ENCODE assay signal across 1 cellular context in the genomic region with DNA sequence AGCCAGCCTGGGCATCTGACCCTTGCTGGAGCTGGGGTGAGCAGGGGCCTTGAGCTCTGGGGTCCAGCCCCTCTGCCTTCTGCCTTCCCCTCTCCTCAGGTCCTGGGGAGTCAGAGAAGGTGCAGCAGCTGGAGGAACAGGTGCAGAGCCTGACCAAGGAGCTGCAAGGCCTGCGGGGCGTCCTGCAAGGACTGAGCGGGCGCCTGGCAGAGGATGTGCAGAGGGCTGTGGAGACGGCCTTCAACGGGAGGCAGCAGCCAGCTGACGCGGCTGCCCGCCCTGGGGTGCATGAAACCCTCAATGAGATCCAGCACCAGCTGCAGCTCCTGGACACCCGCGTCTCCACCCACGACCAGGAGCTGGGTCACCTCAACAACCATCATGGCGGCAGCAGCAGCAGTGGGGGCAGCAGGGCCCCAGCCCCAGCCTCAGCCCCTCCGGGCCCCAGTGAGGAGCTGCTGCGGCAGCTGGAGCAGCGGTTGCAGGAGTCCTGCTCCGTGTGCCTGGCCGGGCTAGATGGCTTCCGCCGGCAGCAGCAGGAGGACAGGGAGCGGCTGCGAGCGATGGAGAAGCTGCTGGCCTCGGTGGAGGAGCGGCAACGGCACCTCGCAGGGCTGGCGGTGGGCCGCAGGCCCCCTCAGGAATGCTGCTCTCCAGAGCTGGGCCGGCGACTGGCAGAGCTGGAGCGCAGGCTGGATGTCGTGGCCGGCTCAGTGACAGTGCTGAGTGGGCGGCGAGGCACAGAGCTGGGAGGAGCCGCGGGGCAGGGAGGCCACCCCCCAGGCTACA.
TF ChIP-seq lines count a peak whose summit lies in the region.

No MANE protein-coding gene starts in this region.

TF ChIP-seq in SK-N-SH, 30 proteins besides CTCF, POLR2A, EP300 and RAD21 (continued from another document):
- TF ChIP-seq, protein P1, sequence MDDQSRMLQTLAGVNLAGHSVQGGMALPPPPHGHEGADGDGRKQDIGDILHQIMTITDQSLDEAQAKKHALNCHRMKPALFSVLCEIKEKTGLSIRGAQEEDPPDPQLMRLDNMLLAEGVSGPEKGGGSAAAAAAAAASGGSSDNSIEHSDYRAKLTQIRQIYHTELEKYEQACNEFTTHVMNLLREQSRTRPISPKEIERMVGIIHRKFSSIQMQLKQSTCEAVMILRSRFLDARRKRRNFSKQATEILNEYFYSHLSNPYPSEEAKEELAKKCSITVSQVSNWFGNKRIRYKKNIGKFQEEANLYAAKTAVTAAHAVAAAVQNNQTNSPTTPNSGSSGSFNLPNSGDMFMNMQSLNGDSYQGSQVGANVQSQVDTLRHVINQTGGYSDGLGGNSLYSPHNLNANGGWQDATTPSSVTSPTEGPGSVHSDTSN (IDR thresholded peaks at IDR 0.05), result no peak
- no peak for TF ChIP-seq JUND (IDR thresholded peaks at IDR 0.05)
- TF ChIP-seq SIN3A (IDR thresholded peaks at IDR 0.05; ENCODE audit: borderline replicate concordance, low read depth, low read length), result no peak
- TF ChIP-seq GATA2 (CRISPR knock-in tag; IDR thresholded peaks at IDR 0.05), result no peak
- TF ChIP-seq TCF12 (IDR thresholded peaks at IDR 0.05), result no peak
- TF ChIP-seq TAF1 (IDR thresholded peaks at IDR 0.05; ENCODE audit: borderline replicate concordance, low read depth, low read length), result no peak
- TF ChIP-seq, protein P2, sequence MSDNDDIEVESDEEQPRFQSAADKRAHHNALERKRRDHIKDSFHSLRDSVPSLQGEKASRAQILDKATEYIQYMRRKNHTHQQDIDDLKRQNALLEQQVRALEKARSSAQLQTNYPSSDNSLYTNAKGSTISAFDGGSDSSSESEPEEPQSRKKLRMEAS (IDR thresholded peaks at IDR 0.05; ENCODE audit: low read depth), result no peak
- TF ChIP-seq, protein P3, sequence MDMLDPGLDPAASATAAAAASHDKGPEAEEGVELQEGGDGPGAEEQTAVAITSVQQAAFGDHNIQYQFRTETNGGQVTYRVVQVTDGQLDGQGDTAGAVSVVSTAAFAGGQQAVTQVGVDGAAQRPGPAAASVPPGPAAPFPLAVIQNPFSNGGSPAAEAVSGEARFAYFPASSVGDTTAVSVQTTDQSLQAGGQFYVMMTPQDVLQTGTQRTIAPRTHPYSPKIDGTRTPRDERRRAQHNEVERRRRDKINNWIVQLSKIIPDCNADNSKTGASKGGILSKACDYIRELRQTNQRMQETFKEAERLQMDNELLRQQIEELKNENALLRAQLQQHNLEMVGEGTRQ (IDR thresholded peaks at IDR 0.05; ENCODE audit: borderline replicate concordance, low read depth, low read length), result no peak
- no peak for TF ChIP-seq RFX5 (IDR thresholded peaks at IDR 0.05; ENCODE audit: low read length)
- no peak for TF ChIP-seq GABPA (IDR thresholded peaks at IDR 0.05; ENCODE audit: low read depth)
- TF ChIP-seq, protein P4, sequence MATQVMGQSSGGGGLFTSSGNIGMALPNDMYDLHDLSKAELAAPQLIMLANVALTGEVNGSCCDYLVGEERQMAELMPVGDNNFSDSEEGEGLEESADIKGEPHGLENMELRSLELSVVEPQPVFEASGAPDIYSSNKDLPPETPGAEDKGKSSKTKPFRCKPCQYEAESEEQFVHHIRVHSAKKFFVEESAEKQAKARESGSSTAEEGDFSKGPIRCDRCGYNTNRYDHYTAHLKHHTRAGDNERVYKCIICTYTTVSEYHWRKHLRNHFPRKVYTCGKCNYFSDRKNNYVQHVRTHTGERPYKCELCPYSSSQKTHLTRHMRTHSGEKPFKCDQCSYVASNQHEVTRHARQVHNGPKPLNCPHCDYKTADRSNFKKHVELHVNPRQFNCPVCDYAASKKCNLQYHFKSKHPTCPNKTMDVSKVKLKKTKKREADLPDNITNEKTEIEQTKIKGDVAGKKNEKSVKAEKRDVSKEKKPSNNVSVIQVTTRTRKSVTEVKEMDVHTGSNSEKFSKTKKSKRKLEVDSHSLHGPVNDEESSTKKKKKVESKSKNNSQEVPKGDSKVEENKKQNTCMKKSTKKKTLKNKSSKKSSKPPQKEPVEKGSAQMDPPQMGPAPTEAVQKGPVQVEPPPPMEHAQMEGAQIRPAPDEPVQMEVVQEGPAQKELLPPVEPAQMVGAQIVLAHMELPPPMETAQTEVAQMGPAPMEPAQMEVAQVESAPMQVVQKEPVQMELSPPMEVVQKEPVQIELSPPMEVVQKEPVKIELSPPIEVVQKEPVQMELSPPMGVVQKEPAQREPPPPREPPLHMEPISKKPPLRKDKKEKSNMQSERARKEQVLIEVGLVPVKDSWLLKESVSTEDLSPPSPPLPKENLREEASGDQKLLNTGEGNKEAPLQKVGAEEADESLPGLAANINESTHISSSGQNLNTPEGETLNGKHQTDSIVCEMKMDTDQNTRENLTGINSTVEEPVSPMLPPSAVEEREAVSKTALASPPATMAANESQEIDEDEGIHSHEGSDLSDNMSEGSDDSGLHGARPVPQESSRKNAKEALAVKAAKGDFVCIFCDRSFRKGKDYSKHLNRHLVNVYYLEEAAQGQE (IDR thresholded peaks at IDR 0.05; ENCODE audit: low read depth, low read length), result no peak
- TF ChIP-seq YY1 (IDR thresholded peaks at IDR 0.05; ENCODE audit: low read depth), result no peak
